Comparison of ENCODE assay signal across 18 cellular contexts in genomic region chr5:17732351-17732923, GRCh38.
DNase-seq lines count a peak whose midpoint lies in the region; ATAC-seq, FAIRE-seq and TF ChIP-seq lines count a peak whose summit lies in the region.
"Had no signal": no experiment of that assay in that cellular context is flagged by ENCODE, and none has a peak within 500 bp of the region (broad histone marks: within the 10 kb centered on the region; RNA-seq: fewer than 3 reads in every experiment).

No MANE protein-coding gene starts in this region.

- no peaks in the 10 kb centered on the region for H3K27me3 Mint-ChIP-seq in glutamatergic neuron (ENCODE audit: unreplicated experiment)

- H3K27ac Mint-ChIP-seq in glutamatergic neuron (ENCODE audit: unreplicated experiment) = peak overlapping the region; percentile 20

- H2AFZ ChIP-seq in ACC112 (ENCODE audit: low read length, unreplicated experiment) = no peak overlapping the region

- H3K27ac ChIP-seq in ACC112 (ENCODE audit: low read depth, low read length) (peak overlapping the region; percentile 47; the same call in 1 of the 2 replicates), WERI-Rb-1 (peak overlapping the region; percentile 37)
- H3K27ac ChIP-seq: C4-2B, SK-N-MC had no signal

- H3K4me3 Mint-ChIP-seq in glutamatergic neuron (ENCODE audit: unreplicated experiment) = no peak overlapping the region

- H3K36me3 ChIP-seq in ACC112 (ENCODE audit: insufficient read depth, low read length) = no peaks in the 10 kb centered on the region
- no peaks in the 10 kb centered on the region for H3K36me3 ChIP-seq in WERI-Rb-1

- H3K4me1 ChIP-seq in ACC112 (ENCODE audit: control insufficient read depth, insufficient read depth, low read length, unreplicated experiment) = peaks cover 29% of the 10 kb centered on the region

- FAIRE-seq in HTR-8/SVneo (lab: Jason Lieb, UNC) = peak; percentile 9
- FAIRE-seq: GM12878 had no signal

- no peak overlapping the region for H3K4me3 ChIP-seq in ACC112 (ENCODE audit: low read depth, low read length)
- no peak overlapping the region for H3K4me3 ChIP-seq in WERI-Rb-1 (ENCODE audit: low read depth, low read length)
- H3K4me3 ChIP-seq: GM12878, SK-N-MC had no signal

- H3K27me3 ChIP-seq in ACC112 (ENCODE audit: insufficient read depth, low read length) = no peaks in the 10 kb centered on the region
- H3K27me3 ChIP-seq in WERI-Rb-1 (ENCODE audit: insufficient read depth, low read depth, severe bottlenecking) = no peaks in the 10 kb centered on the region

- DNase-seq in HTR-8/SVneo (ENCODE audit: insufficient read length, low spot score) (no peak), WERI-Rb-1 (peak; percentile 56), glutamatergic neuron (no peak), SKM-1 (lab: John Stamatoyannopoulos, UW; ENCODE audit: unreplicated experiment) (no peak)
- DNase-seq: COR-L47, DMS79, KG1, NCI-H1105, NCI-H187 treated with DMSO at 0.1 percent for 48 hours, NCI-H748 treated with DMSO at 0.1 percent for 48 hours had no signal

- TF ChIP-seq CTCF in WERI-Rb-1 (IDR thresholded peaks at IDR 0.05; ENCODE audit: low read depth, low read length) (no peak), glutamatergic neuron (IDR thresholded peaks at IDR 0.05; ENCODE audit: partially characterized antibody, unreplicated experiment) (no peak)

- ATAC-seq in HG03439 (IDR thresholded peaks at IDR 0.05; ENCODE audit: unreplicated experiment) (no peak), HG02973 (IDR thresholded peaks at IDR 0.05; ENCODE audit: unreplicated experiment) (no peak), GM18498 (IDR thresholded peaks at IDR 0.05; ENCODE audit: unreplicated experiment) (no peak)
- ATAC-seq: GM12878, HCT116 had no signal

- H3K79me2 ChIP-seq in ACC112 (ENCODE audit: control insufficient read depth, insufficient read depth, low read length, unreplicated experiment) = no peaks in the 10 kb centered on the region

- H3K9me3 Mint-ChIP-seq in glutamatergic neuron (ENCODE audit: unreplicated experiment) = no peaks in the 10 kb centered on the region

- peaks cover 20% of the 10 kb centered on the region for H3K4me1 Mint-ChIP-seq in glutamatergic neuron (ENCODE audit: low read depth, unreplicated experiment)

- H3K36me3 Mint-ChIP-seq in glutamatergic neuron (ENCODE audit: unreplicated experiment) = no peaks in the 10 kb centered on the region

- no peaks in the 10 kb centered on the region for H3K9me3 ChIP-seq in WERI-Rb-1 (ENCODE audit: severe bottlenecking)
